ENCODE assay signal across 8 cellular contexts in genomic region chr18:9055185-9055584, GRCh38. TPM values are rescaled to one million over a fixed set of nuclear protein-coding genes. Genes with fewer than 3 reads are reported as not detected.
A peak's percentile ranks its signal among the peaks of the same experiment; 100 is the strongest.
DNase-seq lines count a peak whose midpoint lies in the region; ATAC-seq, FAIRE-seq and TF ChIP-seq lines count a peak whose summit lies in the region.

No MANE protein-coding gene starts in this region.

- H3K79me2 ChIP-seq in Loucy (ENCODE audit: insufficient read depth, low read length): no peaks in the 10 kb centered on the region

- intact Hi-C loops in pancreas (cut with DNase I): no loop called here
- intact Hi-C loops in transverse colon (cut with DNase I; ENCODE audit: low total_unique reads): no loop called here

- TF ChIP-seq CTCF in Loucy (conservative IDR thresholded peaks at IDR 0.05; ENCODE audit: low read length) (peak; percentile 49), bronchial epithelial cell (IDR thresholded peaks at IDR 0.05; ENCODE audit: insufficient read depth, low read length, severe bottlenecking) (peak; percentile 14), pancreas (IDR thresholded peaks at IDR 0.05) (no peak), transverse colon (IDR thresholded peaks at IDR 0.05) (no peak), coronary artery (IDR thresholded peaks at IDR 0.05) (no peak)

- H4K20me1 ChIP-seq in Loucy (ENCODE audit: insufficient read depth, low read length, poor library complexity, severe bottlenecking): no peaks in the 10 kb centered on the region

- no peaks in the 10 kb centered on the region for H3F3A ChIP-seq in Loucy (ENCODE audit: low read depth)

- TF ChIP-seq EP300 in transverse colon (IDR thresholded peaks at IDR 0.05; ENCODE audit: low read depth): no peak

- no peaks in the 10 kb centered on the region for H3K36me3 ChIP-seq in Loucy (ENCODE audit: insufficient read depth, low read length)
- H3K36me3 ChIP-seq in bronchial epithelial cell (ENCODE audit: control insufficient read depth, insufficient read depth, low read length): no peaks in the 10 kb centered on the region
- H3K36me3 ChIP-seq in pancreas: no peaks in the 10 kb centered on the region
- no peaks in the 10 kb centered on the region for H3K36me3 ChIP-seq in small intestine (ENCODE audit: control insufficient read depth in 2 of 2, insufficient read depth in 2 of 2, low read length in 2 of 2)
- H3K36me3 ChIP-seq in transverse colon: no peaks in the 10 kb centered on the region

- H3K4me1 ChIP-seq in Loucy (ENCODE audit: insufficient read depth, low read length, poor library complexity, severe bottlenecking): no peaks in the 10 kb centered on the region
- peaks cover 0 to 6% (median 3%) of the 10 kb centered on the region in 3 donors for H3K4me1 ChIP-seq in pancreas
- H3K4me1 ChIP-seq in small intestine (ENCODE audit: control insufficient read depth in 2 of 2, insufficient read depth in 1 of 2, low read depth in 1 of 2, low read length in 1 of 2): no peaks in the 10 kb centered on the region
- peaks cover 0 to 7% (median 0%) of the 10 kb centered on the region in 4 donors for H3K4me1 ChIP-seq in transverse colon

- peak overlapping the region; percentile 22; the same call in 1 of the 2 replicates for H2AFZ ChIP-seq in Loucy (ENCODE audit: low read length)

- H3K9ac ChIP-seq in Loucy (ENCODE audit: low read depth, low read length, poor library complexity, severe bottlenecking): no peak overlapping the region

- in situ Hi-C loops in transverse colon (cut with MboI; ENCODE audit: low pct_ligation_motif_present in 1 of 4, low pct_unique_long_range_greater_than_20kb in 1 of 4, low sequenced_read_pairs in 3 of 4): loop anchor here in 2 of 4 donors (25.0 kb wide), 2 partner anchors 282 to 457 kb away; partner anchors contain the start of gene TWSG1 (in 1 of the 2)

- H3K4me2 ChIP-seq in Loucy (ENCODE audit: low read depth, low read length, poor library complexity, severe bottlenecking): no peak overlapping the region

- H3K27ac ChIP-seq in pancreas (no peak overlapping the region), small intestine (ENCODE audit: low read depth in 1 of 2, low read length in 1 of 2) (no peak overlapping the region), transverse colon (no peak overlapping the region), coronary artery (peak overlapping the region in 1 of 2 donors; percentile 10)

- FAIRE-seq in bronchial epithelial cell (lab: Jason Lieb, UNC) (no peak), pancreas (lab: Jason Lieb, UNC) (peak; percentile 73), small intestine (lab: Jason Lieb, UNC) (no peak)

- no peak overlapping the region for H3K4me3 ChIP-seq in Loucy (ENCODE audit: low read length, poor library complexity, severe bottlenecking)
- H3K4me3 ChIP-seq in bronchial epithelial cell (ENCODE audit: low read depth, low read length): no peak overlapping the region
- H3K4me3 ChIP-seq in pancreas: no peak overlapping the region
- H3K4me3 ChIP-seq in small intestine (ENCODE audit: low read depth in 1 of 2, low read length in 2 of 2): no peak overlapping the region
- H3K4me3 ChIP-seq in transverse colon: no peak overlapping the region
- no peak overlapping the region for H3K4me3 ChIP-seq in coronary artery

- peak; percentile 94 for DNase-seq in bronchial epithelial cell (ENCODE audit: low read depth)
- DNase-seq in pancreas: no peak
- DNase-seq in small intestine: no peak
- no peak for DNase-seq in transverse colon
- DNase-seq in coronary artery (ENCODE audit: low spot score): no peak

- no peaks in the 10 kb centered on the region for H3K27me3 ChIP-seq in Loucy (ENCODE audit: insufficient read depth, low read length, poor library complexity, severe bottlenecking)
- no peaks in the 10 kb centered on the region for H3K27me3 ChIP-seq in bronchial epithelial cell (ENCODE audit: control insufficient read depth, insufficient read depth, low read length)
- no peaks in the 10 kb centered on the region for H3K27me3 ChIP-seq in pancreas
- no peaks in the 10 kb centered on the region for H3K27me3 ChIP-seq in small intestine (ENCODE audit: control insufficient read depth in 2 of 2, insufficient read depth in 2 of 2, low read length in 2 of 2)
- no peaks in the 10 kb centered on the region for H3K27me3 ChIP-seq in transverse colon

- H3K9me3 ChIP-seq in Loucy (ENCODE audit: insufficient read depth, low read depth, low read length) (no peaks in the 10 kb centered on the region; the same call in 1 of the 2 replicates), pancreas (no peaks in the 10 kb centered on the region), small intestine (ENCODE audit: control insufficient read depth, low read depth) (no peaks in the 10 kb centered on the region), transverse colon (peaks cover 3 to 17% of the 10 kb centered on the region in 2 donors)

- H3K9me2 ChIP-seq in Loucy (replicated peaks; ENCODE audit: low read depth, low read length): no peaks in the 10 kb centered on the region

- no peak for TF ChIP-seq POLR2A in transverse colon (IDR thresholded peaks at IDR 0.05)

- 0 to 2% methylated on average over 1 of the region's 1 CpG for WGBS in pancreas, 2 donors
- 0 to 3% (median 2%) methylated on average over 1 of the region's 1 CpG for WGBS in small intestine, 3 donors
- 3 to 6% methylated on average over 1 of the region's 1 CpG for WGBS in transverse colon (ENCODE audit: low coverage in 1 of 2), 2 donors

- ATAC-seq in GM18517 (IDR thresholded peaks at IDR 0.05; ENCODE audit: unreplicated experiment): peak; percentile 73
- peak; percentile 71 to 91 (median 76) for ATAC-seq in pancreas
- ATAC-seq in GM21515 (IDR thresholded peaks at IDR 0.05; ENCODE audit: unreplicated experiment): no peak

RNA-seq across cellular contexts. Expression of gene NDUFV2, which starts 47.3 kb away (rescaled TPM):
- total RNA-seq in bronchial epithelial cell (69.0 and 70.2 TPM in 2 replicates), pancreas (10 to 100 TPM; 48.1 to 64.1 (median 60.7) TPM), transverse colon (100 to 1,000 TPM in 3 of 4 donors, 10 to 100 TPM in 1; 24.7 to 140 (median 113) TPM)
- polyA plus RNA-seq in pancreas (100 to 1,000 TPM; 101 to 115 TPM), small intestine (100 to 1,000 TPM; 175 to 300 (median 241) TPM)

Comparison
In these comparisons a context has a peak if more than half of its experiments do, and no peak if none do; other contexts are left out.
1. CTCF ChIP-seq: peak in Loucy (single experiment) and bronchial epithelial cell (single experiment); none in pancreas (0 of 4), transverse colon (0 of 5) and coronary artery (single experiment).